Comparison of ENCODE assay signal across 2 cellular contexts in genomic region chr11:70107756-70108155, GRCh38.
TF ChIP-seq lines count a peak whose summit lies in the region.

No MANE protein-coding gene starts in this region.

TF ChIP-seq in IMR-90, 13 proteins besides CTCF, POLR2A, EP300 and RAD21:
- no peak for TF ChIP-seq USF2 (IDR thresholded peaks at IDR 0.05; ENCODE audit: low read depth, low read length)
- TF ChIP-seq ELK1 (IDR thresholded peaks at IDR 0.05; ENCODE audit: borderline replicate concordance, low read depth, low read length): no peak
- no peak for TF ChIP-seq FOS (IDR thresholded peaks at IDR 0.05; ENCODE audit: low read depth, low read length)
- TF ChIP-seq MXI1 (IDR thresholded peaks at IDR 0.05; ENCODE audit: borderline replicate concordance, low read depth, low read length): no peak
- TF ChIP-seq MAFK (IDR thresholded peaks at IDR 0.05; ENCODE audit: low read depth, low read length): no peak
- no peak for TF ChIP-seq CHD1 (IDR thresholded peaks at IDR 0.05; ENCODE audit: low read depth, low read length)
- TF ChIP-seq RCOR1 (IDR thresholded peaks at IDR 0.05; ENCODE audit: insufficient replicate concordance, low read length): no peak
- TF ChIP-seq MAZ (IDR thresholded peaks at IDR 0.05; ENCODE audit: borderline replicate concordance, low read depth, low read length): no peak
- TF ChIP-seq NFE2L2 (IDR thresholded peaks at IDR 0.05; ENCODE audit: low read depth, low read length): no peak
- TF ChIP-seq RFX5 (IDR thresholded peaks at IDR 0.05; ENCODE audit: low read depth, low read length): no peak
- TF ChIP-seq BHLHE40 (IDR thresholded peaks at IDR 0.05; ENCODE audit: low read depth, low read length): no peak
- TF ChIP-seq CEBPB (IDR thresholded peaks at IDR 0.05; ENCODE audit: low read depth, low read length): no peak
- TF ChIP-seq SMC3 (IDR thresholded peaks at IDR 0.05; ENCODE audit: low read depth, low read length): no peak

TF ChIP-seq in H1, 55 proteins besides CTCF, POLR2A, EP300 and RAD21:
- no peak for TF ChIP-seq POU5F1 (IDR thresholded peaks at IDR 0.05; ENCODE audit: low read depth, low read length)
- TF ChIP-seq EZH2 (IDR thresholded peaks at IDR 0.05; ENCODE audit: low read depth, low read length, severe bottlenecking): no peak
- no peak for TF ChIP-seq CTBP2 (IDR thresholded peaks at IDR 0.05; ENCODE audit: borderline replicate concordance, insufficient read depth, insufficient read length, low read length)
- TF ChIP-seq CREB1 (IDR thresholded peaks at IDR 0.05): no peak
- TF ChIP-seq SIX5 (IDR thresholded peaks at IDR 0.05; ENCODE audit: low read depth, low read length): no peak
- TF ChIP-seq RNF2 (IDR thresholded peaks at IDR 0.05; ENCODE audit: borderline replicate concordance, low read depth, low read length, missing control alignments, poor library complexity, severe bottlenecking): no peak
- no peak for TF ChIP-seq SAP30 (IDR thresholded peaks at IDR 0.05; ENCODE audit: insufficient read depth, insufficient replicate concordance, low read length)
- TF ChIP-seq SP2 (IDR thresholded peaks at IDR 0.05; ENCODE audit: low read length): no peak
- TF ChIP-seq JUN (IDR thresholded peaks at IDR 0.05; ENCODE audit: low read depth, low read length): no peak
- TF ChIP-seq BCL11A (IDR thresholded peaks at IDR 0.05; ENCODE audit: low read depth in 2 of 2, low read length in 2 of 2): no peak
- no peak for TF ChIP-seq BACH1 (IDR thresholded peaks at IDR 0.05; ENCODE audit: low read length)
- TF ChIP-seq TAF1 (IDR thresholded peaks at IDR 0.05; ENCODE audit: low read depth, low read length): no peak
- no peak for TF ChIP-seq USF2 (IDR thresholded peaks at IDR 0.05; ENCODE audit: low read length)
- no peak for TF ChIP-seq FOSL1 (IDR thresholded peaks at IDR 0.05; ENCODE audit: insufficient read depth, low read depth, low read length)
- no peak for TF ChIP-seq CEBPB (IDR thresholded peaks at IDR 0.05; ENCODE audit: low read depth, low read length)
- TF ChIP-seq RBBP5 (IDR thresholded peaks at IDR 0.05; ENCODE audit: borderline replicate concordance, low read depth, low read length): no peak
- TF ChIP-seq SP4 (IDR thresholded peaks at IDR 0.05; ENCODE audit: low read length): no peak
